Comparison of ENCODE assay signal across 1 cellular context in the genomic region with DNA sequence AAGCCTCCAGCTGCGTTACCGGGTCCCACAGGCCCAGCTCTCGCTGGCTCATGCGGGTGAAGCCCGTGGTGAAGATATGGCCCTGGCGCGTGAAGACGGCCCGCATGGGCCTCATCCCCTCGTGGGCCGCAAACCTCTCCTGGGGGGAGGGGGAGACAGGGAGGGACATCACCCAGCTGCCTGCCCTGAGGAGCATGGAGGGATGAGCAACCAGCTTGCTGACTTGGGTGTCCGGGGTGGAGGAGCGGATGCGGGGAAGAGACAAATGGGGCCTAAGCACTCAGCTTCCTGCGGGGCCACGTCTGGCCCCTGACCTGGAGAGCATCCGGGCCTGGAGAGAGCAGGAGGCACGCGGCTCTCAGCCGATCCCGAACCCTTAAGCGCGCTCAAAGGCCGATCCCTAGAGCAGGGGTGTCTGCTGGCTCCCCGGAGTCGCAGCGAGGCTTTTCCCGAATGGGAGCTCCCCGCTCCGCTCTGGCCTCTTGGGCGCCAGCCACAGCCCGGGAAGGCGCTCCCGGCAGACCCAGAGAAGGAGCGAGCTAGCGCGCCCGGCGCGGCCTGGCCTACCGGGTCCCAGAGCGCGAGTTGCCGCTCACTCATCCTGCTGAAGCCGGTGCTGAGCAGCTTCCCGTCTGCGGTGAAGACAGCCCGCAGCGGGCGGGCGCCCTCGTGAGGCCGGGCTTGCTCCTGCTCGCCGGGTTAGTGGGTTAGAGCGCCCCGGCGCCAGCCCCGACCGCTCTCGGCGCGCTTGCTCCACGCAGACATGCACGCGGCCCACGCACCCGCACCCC.
TF ChIP-seq lines count a peak whose summit lies in the region.

No MANE protein-coding gene starts in this region.

TF ChIP-seq in SK-N-SH treated with all-trans-retinoic acid at 6 μM for 48 hours, 23 proteins besides CTCF, POLR2A, EP300 and RAD21 (continued from another document):
- TF ChIP-seq, protein P1, sequence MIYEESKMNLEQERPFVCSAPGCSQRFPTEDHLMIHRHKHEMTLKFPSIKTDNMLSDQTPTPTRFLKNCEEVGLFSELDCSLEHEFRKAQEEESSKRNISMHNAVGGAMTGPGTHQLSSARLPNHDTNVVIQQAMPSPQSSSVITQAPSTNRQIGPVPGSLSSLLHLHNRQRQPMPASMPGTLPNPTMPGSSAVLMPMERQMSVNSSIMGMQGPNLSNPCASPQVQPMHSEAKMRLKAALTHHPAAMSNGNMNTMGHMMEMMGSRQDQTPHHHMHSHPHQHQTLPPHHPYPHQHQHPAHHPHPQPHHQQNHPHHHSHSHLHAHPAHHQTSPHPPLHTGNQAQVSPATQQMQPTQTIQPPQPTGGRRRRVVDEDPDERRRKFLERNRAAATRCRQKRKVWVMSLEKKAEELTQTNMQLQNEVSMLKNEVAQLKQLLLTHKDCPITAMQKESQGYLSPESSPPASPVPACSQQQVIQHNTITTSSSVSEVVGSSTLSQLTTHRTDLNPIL (CRISPR knock-in tag; IDR thresholded peaks at IDR 0.05; ENCODE audit: low read depth) = no peak
